1 cellular context compared by ENCODE assay signal in the genomic region with DNA sequence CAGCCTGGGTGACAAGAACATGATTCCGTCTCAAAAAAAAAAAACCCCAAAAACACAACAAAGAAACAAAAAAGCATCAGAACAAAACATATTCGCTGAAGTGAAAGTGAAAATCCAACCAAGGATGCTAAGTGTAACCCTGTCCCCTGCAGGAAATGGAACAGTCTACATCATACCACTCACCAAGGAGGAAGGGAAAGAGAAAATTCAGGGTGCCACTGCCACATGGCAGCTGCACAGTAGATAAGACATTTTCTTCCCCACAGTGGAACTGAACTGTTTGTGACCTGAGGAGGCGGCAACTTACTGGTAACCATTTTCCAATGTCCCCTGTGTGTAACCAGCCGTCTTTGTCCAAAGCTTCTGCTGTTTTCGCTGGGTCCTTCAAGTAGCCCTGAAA.
TF ChIP-seq lines count a peak whose summit lies in the region.

No MANE protein-coding gene starts in this region.

TF ChIP-seq in K562, 482 proteins besides CTCF, POLR2A, EP300 and RAD21 (continued from another document):
- TF ChIP-seq, protein P1, sequence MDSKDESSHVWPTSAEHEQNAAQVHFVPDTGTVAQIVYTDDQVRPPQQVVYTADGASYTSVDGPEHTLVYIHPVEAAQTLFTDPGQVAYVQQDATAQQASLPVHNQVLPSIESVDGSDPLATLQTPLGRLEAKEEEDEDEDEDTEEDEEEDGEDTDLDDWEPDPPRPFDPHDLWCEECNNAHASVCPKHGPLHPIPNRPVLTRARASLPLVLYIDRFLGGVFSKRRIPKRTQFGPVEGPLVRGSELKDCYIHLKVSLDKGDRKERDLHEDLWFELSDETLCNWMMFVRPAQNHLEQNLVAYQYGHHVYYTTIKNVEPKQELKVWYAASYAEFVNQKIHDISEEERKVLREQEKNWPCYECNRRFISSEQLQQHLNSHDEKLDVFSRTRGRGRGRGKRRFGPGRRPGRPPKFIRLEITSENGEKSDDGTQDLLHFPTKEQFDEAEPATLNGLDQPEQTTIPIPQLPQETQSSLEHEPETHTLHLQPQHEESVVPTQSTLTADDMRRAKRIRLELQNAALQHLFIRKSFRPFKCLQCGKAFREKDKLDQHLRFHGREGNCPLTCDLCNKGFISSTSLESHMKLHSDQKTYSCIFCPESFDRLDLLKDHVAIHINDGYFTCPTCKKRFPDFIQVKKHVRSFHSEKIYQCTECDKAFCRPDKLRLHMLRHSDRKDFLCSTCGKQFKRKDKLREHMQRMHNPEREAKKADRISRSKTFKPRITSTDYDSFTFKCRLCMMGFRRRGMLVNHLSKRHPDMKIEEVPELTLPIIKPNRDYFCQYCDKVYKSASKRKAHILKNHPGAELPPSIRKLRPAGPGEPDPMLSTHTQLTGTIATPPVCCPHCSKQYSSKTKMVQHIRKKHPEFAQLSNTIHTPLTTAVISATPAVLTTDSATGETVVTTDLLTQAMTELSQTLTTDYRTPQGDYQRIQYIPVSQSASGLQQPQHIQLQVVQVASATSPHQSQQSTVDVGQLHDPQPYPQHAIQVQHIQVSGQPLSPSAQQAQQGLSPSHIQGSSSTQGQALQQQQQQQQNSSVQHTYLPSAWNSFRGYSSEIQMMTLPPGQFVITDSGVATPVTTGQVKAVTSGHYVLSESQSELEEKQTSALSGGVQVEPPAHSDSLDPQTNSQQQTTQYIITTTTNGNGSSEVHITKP (IDR thresholded peaks at IDR 0.05; ENCODE audit: partially characterized antibody), result peak; percentile 80
- no peak for TF ChIP-seq GABPB1 (CRISPR knock-in tag; IDR thresholded peaks at IDR 0.05)
- TF ChIP-seq, protein P2, sequence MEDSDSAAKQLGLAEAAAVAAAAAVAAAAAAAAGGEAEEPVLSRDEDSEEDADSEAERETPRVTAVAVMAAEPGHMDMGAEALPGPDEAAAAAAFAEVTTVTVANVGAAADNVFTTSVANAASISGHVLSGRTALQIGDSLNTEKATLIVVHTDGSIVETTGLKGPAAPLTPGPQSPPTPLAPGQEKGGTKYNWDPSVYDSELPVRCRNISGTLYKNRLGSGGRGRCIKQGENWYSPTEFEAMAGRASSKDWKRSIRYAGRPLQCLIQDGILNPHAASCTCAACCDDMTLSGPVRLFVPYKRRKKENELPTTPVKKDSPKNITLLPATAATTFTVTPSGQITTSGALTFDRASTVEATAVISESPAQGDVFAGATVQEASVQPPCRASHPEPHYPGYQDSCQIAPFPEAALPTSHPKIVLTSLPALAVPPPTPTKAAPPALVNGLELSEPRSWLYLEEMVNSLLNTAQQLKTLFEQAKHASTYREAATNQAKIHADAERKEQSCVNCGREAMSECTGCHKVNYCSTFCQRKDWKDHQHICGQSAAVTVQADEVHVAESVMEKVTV (CRISPR knock-in tag; IDR thresholded peaks at IDR 0.05), result no peak
